16 cellular contexts compared by ENCODE assay signal in the genomic region with DNA sequence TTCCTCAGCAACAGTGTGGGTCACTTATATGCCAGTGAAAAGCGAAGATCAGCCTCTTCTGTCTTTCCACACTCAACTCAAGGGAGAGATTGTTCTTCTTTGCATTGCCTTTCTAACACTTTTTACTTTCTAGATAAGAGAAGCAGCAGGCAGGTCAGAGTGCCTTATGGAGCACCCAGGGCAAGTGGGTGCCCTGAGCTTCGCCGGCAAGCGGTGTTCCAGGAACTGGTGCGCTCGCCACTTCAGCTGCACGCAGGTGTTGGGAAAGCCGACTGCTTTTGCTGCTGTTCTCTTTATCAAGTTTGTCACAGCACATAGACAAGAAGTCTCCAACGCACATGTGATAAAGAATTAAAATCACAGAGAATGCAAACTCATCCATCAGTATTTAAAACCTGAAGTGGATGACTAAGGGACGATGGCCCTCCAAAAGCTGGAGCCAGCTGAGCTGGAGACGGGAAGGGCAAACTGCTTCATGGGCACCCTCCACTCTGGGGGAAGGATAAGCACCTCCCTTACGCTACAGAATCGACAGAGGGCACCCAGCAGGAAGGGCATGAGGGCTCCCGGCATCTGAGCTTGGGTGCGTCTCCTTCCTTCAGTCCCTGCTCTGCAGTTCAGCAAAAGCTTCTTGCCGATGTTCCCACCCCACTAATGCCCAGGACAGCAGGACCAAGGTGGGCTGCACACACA. TPM values are rescaled to one million over a fixed set of nuclear protein-coding genes. Genes with fewer than 3 reads are reported as not detected.
DNase-seq lines count a peak whose midpoint lies in the region; TF ChIP-seq lines count a peak whose summit lies in the region.
"Had no signal": no experiment of that assay in that cellular context is flagged by ENCODE, and none has a peak within 500 bp of the region (broad histone marks: within the 10 kb centered on the region; RNA-seq: fewer than 3 reads in every experiment).

No MANE protein-coding gene starts in this region.

- H3K4me2 ChIP-seq in mesenchymal stem cell (ENCODE audit: low read length, poor library complexity, severe bottlenecking), result no peak overlapping the region
- H3K4me2 ChIP-seq: KMS-11 had no signal

- 93% methylated on average over 15 of the region's 16 CpGs for WGBS in mesenchymal stem cell

- no peak overlapping the region for H3K4me3 Mint-ChIP-seq in Caco-2 (ENCODE audit: unreplicated experiment)

- peaks cover 50% of the 10 kb centered on the region for H3K36me3 Mint-ChIP-seq in Caco-2 (ENCODE audit: insufficient read depth, unreplicated experiment)

- no peaks in the 10 kb centered on the region for H3K27me3 Mint-ChIP-seq in Caco-2 (ENCODE audit: insufficient read depth, unreplicated experiment)

- H3K4ac ChIP-seq in mesenchymal stem cell (ENCODE audit: low read depth in 1 of 2, low read length in 2 of 2), result no peak overlapping the region

- H3K9me3 ChIP-seq in right atrium auricular region (no peaks in the 10 kb centered on the region), mesenchymal stem cell (ENCODE audit: control insufficient read depth, low read length) (no peaks in the 10 kb centered on the region), vagina (no peaks in the 10 kb centered on the region), Caco-2 (no peaks in the 10 kb centered on the region)
- H3K9me3 ChIP-seq: MG63 had no signal

- no peak overlapping the region for H4K8ac ChIP-seq in mesenchymal stem cell (ENCODE audit: low read length)

- peak; percentile 4 for DNase-seq in right atrium auricular region (ENCODE audit: low spot score)
- no peak for DNase-seq in cardiac septum (ENCODE audit: low spot score)
- peak; percentile 52 for DNase-seq in coronary artery (ENCODE audit: low spot score)
- no peak for DNase-seq in mesenchymal stem cell
- no peak for DNase-seq in vagina (ENCODE audit: extremely low spot score in 2 of 2)
- no peak for DNase-seq in dermis blood vessel endothelial cell
- no peak for DNase-seq in Caco-2
- no peak for DNase-seq in HUDEP-2 (lab: John Stamatoyannopoulos, UW; ENCODE audit: unreplicated experiment in 76 of 76)
- DNase-seq: HCEC 1CT, MG63, NCI-H1092 treated with DMSO at 0.1 percent for 48 hours, NCI-H2107, NCI-H2227 treated with DMSO at 0.1 percent for 48 hours, NCI-H524 treated with DMSO at 0.1 percent for 48 hours had no signal

- no peak overlapping the region for H3K9ac ChIP-seq in mesenchymal stem cell (ENCODE audit: low read length)
- H3K9ac ChIP-seq: KMS-11 had no signal

- H2BK15ac ChIP-seq in mesenchymal stem cell (ENCODE audit: low read depth, poor library complexity, severe bottlenecking), result peak overlapping the region; percentile 44

- H2AFZ ChIP-seq in mesenchymal stem cell (ENCODE audit: low read depth, low read length), result no peak overlapping the region

- TF ChIP-seq CTCF in right atrium auricular region (IDR thresholded peaks at IDR 0.05) (no peak), coronary artery (IDR thresholded peaks at IDR 0.05) (no peak), vagina (IDR thresholded peaks at IDR 0.05) (no peak), Caco-2 (IDR thresholded peaks at IDR 0.05; ENCODE audit: insufficient read depth in 1 of 2, low read depth in 1 of 2, low read length in 1 of 2, severe bottlenecking in 1 of 2, unreplicated experiment in 1 of 2) (no peak)

- no peak overlapping the region for H3K14ac ChIP-seq in mesenchymal stem cell (ENCODE audit: low read length in 2 of 2)

- no peak overlapping the region for H2BK12ac ChIP-seq in mesenchymal stem cell (ENCODE audit: low read length in 2 of 2)

- H2BK120ac ChIP-seq in mesenchymal stem cell (ENCODE audit: low read depth, low read length), result no peak overlapping the region

- no TSS peak for BruUV-seq in Caco-2 (replicated peaks; lab: Mats Ljungman, UMichigan)

- intact Hi-C loops in cardiac septum (cut with DNase I), result loop anchor here (10.0 kb wide), 1 partner anchor 136 kb away; the partner anchor contains the start of gene KRTAP10-11
- intact Hi-C loops in vagina (cut with DNase I), result no loop called here
- intact Hi-C loops in Caco-2 (cut with micrococcal nuclease; ENCODE audit: unreplicated experiment), result no loop called here

- no peak for TF ChIP-seq POLR2A in vagina (IDR thresholded peaks at IDR 0.05)

- H3K27me3 ChIP-seq in right atrium auricular region, result no peaks in the 10 kb centered on the region
- no peaks in the 10 kb centered on the region for H3K27me3 ChIP-seq in mesenchymal stem cell (ENCODE audit: control insufficient read depth in 1 of 2, insufficient read depth in 1 of 2, low read length in 2 of 2)
- no peaks in the 10 kb centered on the region for H3K27me3 ChIP-seq in vagina
- H3K27me3 ChIP-seq in Caco-2 (replicated peaks; ENCODE audit: control insufficient read depth, insufficient read depth, low read length), result no peaks in the 10 kb centered on the region
- H3K27me3 ChIP-seq: MG63 had no signal

- no peak overlapping the region for H3K27ac Mint-ChIP-seq in Caco-2 (ENCODE audit: unreplicated experiment)

- CTCF ChIA-PET in Caco-2 (lab: Charles Lee), result interaction anchor here (0.7 kb wide), 1 partner anchor 12 kb away, joined by 3 read pairs; no protein-coding TSS in a partner anchor

- peaks cover 40% of the 10 kb centered on the region for H3K79me1 ChIP-seq in mesenchymal stem cell (replicated peaks; ENCODE audit: low read length, poor library complexity, severe bottlenecking)

- H3K4me1 ChIP-seq in right atrium auricular region (peaks cover 0 to 31% of the 10 kb centered on the region in 2 donors), mesenchymal stem cell (ENCODE audit: control insufficient read depth, insufficient read depth, low read depth, low read length) (peaks cover 9% of the 10 kb centered on the region), vagina (peaks cover 25% of the 10 kb centered on the region), Caco-2 (no peaks in the 10 kb centered on the region)

- no peak overlapping the region for H4K91ac ChIP-seq in mesenchymal stem cell (ENCODE audit: low read length)

- no peak overlapping the region for H2BK5ac ChIP-seq in mesenchymal stem cell (ENCODE audit: low read depth, low read length, poor library complexity, severe bottlenecking)

- H3K27ac ChIP-seq in right atrium auricular region, result no peak overlapping the region
- no peak overlapping the region for H3K27ac ChIP-seq in coronary artery
- H3K27ac ChIP-seq in mesenchymal stem cell (ENCODE audit: low read length, poor library complexity, severe bottlenecking), result no peak overlapping the region
- H3K27ac ChIP-seq in vagina, result peak overlapping the region; percentile 20
- H3K27ac ChIP-seq: C4-2B, KMS-11 had no signal

- H3K4me3 ChIP-seq in right atrium auricular region (no peak overlapping the region), coronary artery (no peak overlapping the region), mesenchymal stem cell (ENCODE audit: insufficient read depth in 1 of 2, low read depth in 1 of 2, low read length in 2 of 2) (no peak overlapping the region), vagina (no peak overlapping the region), Caco-2 (ENCODE audit: low read depth, low read length) (no peak overlapping the region)
- H3K4me3 ChIP-seq: MG63 had no signal

- no peak overlapping the region for H3K18ac ChIP-seq in mesenchymal stem cell (ENCODE audit: low read depth in 1 of 2, low read length in 2 of 2)

- no peak overlapping the region for H2AK5ac ChIP-seq in mesenchymal stem cell (ENCODE audit: low read length, severe bottlenecking)

- H3K36me3 ChIP-seq in right atrium auricular region, result peaks cover 11% of the 10 kb centered on the region
- peaks cover 23 to 58% of the 10 kb centered on the region in 2 experiments for H3K36me3 ChIP-seq in mesenchymal stem cell (ENCODE audit: control insufficient read depth in 1 of 2, insufficient read depth in 2 of 2, low read depth in 1 of 2, low read length in 2 of 2)
- H3K36me3 ChIP-seq in vagina, result no peaks in the 10 kb centered on the region
- no peaks in the 10 kb centered on the region for H3K36me3 ChIP-seq in Caco-2 (ENCODE audit: control insufficient read depth, insufficient read depth, low read length)

- H3K4me1 Mint-ChIP-seq in Caco-2 (ENCODE audit: low read depth, unreplicated experiment), result peaks cover 8% of the 10 kb centered on the region

- H3K9me3 Mint-ChIP-seq in Caco-2 (ENCODE audit: unreplicated experiment), result no peaks in the 10 kb centered on the region

- POLR2A ChIA-PET in Caco-2 (lab: Charles Lee), result no interaction called here

- no peak overlapping the region for H3K23ac ChIP-seq in mesenchymal stem cell (ENCODE audit: low read length in 2 of 2)

RNA-seq across cellular contexts. Expression of gene UBE2G2, which starts 20.7 kb away (rescaled TPM):
- total RNA-seq in right atrium auricular region, result 10 to 100 TPM; 47.5 to 52.5 TPM
- 69.7 TPM for total RNA-seq in cardiac septum
- 40.3 TPM for polyA plus RNA-seq in mesenchymal stem cell (2013, experiment 1 of 2)
- 37.8 TPM for polyA plus RNA-seq in mesenchymal stem cell (2013, experiment 2 of 2)
- 96.5 TPM for total RNA-seq in vagina
- total RNA-seq in dermis blood vessel endothelial cell, result 74.1 and 85.3 TPM in 2 replicates
- 91.3 and 103 TPM in 2 replicates for total RNA-seq in Caco-2 (2022)

RNA-seq across cellular contexts. Expression of gene SUMO3, which starts 36.9 kb away (rescaled TPM):
- total RNA-seq in right atrium auricular region (10 to 100 TPM; 59.7 to 74.1 TPM), cardiac septum (66.0 TPM), vagina (70.0 TPM), dermis blood vessel endothelial cell (75.2 and 107 TPM in 2 replicates), Caco-2 (2022) (110 and 118 TPM in 2 replicates)
- polyA plus RNA-seq in mesenchymal stem cell (2013, experiment 1 of 2), result 110 TPM
- polyA plus RNA-seq in mesenchymal stem cell (2013, experiment 2 of 2), result 108 TPM

Comparison
In these comparisons a context has a peak if more than half of its experiments do, and no peak if none do; other contexts are left out.
1. DNase-seq: peak in right atrium auricular region (single experiment) and coronary artery (single experiment); none in cardiac septum (single experiment), mesenchymal stem cell (single experiment), vagina (0 of 2), dermis blood vessel endothelial cell (single experiment), Caco-2 (0 of 2) and HUDEP-2 (0 of 76).